1 cellular context compared by ENCODE assay signal in the genomic region with DNA sequence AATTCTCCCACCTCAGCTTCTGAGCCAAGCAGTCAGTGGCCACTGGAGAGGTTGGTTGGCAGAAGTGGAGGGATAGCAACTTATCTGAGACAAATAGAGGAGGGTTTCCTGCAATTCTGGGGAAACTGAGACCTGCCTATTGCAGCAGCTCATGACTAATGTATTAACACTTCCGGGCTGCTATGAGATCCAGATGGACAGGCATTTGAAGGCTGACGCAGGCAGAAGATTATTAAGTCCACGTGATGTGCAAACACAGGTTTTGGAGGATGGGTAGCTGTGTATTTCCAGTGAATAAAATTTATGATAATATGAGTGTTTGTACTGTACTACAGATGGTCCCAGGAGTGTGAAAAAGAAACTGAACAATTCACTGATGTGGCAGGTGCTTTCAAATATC.
TF ChIP-seq lines count a peak whose summit lies in the region.

No MANE protein-coding gene starts in this region.

TF ChIP-seq in K562, 482 proteins besides CTCF, POLR2A, EP300 and RAD21:
- TF ChIP-seq, protein P1, sequence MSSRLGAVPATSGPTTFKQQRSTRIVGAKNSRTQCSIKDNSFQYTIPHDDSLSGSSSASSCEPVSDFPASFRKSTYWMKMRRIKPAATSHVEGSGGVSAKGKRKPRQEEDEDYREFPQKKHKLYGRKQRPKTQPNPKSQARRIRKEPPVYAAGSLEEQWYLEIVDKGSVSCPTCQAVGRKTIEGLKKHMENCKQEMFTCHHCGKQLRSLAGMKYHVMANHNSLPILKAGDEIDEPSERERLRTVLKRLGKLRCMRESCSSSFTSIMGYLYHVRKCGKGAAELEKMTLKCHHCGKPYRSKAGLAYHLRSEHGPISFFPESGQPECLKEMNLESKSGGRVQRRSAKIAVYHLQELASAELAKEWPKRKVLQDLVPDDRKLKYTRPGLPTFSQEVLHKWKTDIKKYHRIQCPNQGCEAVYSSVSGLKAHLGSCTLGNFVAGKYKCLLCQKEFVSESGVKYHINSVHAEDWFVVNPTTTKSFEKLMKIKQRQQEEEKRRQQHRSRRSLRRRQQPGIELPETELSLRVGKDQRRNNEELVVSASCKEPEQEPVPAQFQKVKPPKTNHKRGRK (tag; IDR thresholded peaks at IDR 0.05): 0 out of 2 replicates have a peak, but pooled peaks have one; percentile 49
- TF ChIP-seq ZNF41 (CRISPR knock-in tag; conservative IDR thresholded peaks at IDR 0.05): no peak
- no peak for TF ChIP-seq NR2C1 (IDR thresholded peaks at IDR 0.05)
- TF ChIP-seq NR2C1 (tag; IDR thresholded peaks at IDR 0.05): no peak
- TF ChIP-seq, protein P2, sequence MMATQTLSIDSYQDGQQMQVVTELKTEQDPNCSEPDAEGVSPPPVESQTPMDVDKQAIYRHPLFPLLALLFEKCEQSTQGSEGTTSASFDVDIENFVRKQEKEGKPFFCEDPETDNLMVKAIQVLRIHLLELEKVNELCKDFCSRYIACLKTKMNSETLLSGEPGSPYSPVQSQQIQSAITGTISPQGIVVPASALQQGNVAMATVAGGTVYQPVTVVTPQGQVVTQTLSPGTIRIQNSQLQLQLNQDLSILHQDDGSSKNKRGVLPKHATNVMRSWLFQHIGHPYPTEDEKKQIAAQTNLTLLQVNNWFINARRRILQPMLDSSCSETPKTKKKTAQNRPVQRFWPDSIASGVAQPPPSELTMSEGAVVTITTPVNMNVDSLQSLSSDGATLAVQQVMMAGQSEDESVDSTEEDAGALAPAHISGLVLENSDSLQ (IDR thresholded peaks at IDR 0.05): 0 out of 2 replicates have a peak, but pooled peaks have one; percentile 28
